ENCODE assay signal across 9 cellular contexts in the genomic region with DNA sequence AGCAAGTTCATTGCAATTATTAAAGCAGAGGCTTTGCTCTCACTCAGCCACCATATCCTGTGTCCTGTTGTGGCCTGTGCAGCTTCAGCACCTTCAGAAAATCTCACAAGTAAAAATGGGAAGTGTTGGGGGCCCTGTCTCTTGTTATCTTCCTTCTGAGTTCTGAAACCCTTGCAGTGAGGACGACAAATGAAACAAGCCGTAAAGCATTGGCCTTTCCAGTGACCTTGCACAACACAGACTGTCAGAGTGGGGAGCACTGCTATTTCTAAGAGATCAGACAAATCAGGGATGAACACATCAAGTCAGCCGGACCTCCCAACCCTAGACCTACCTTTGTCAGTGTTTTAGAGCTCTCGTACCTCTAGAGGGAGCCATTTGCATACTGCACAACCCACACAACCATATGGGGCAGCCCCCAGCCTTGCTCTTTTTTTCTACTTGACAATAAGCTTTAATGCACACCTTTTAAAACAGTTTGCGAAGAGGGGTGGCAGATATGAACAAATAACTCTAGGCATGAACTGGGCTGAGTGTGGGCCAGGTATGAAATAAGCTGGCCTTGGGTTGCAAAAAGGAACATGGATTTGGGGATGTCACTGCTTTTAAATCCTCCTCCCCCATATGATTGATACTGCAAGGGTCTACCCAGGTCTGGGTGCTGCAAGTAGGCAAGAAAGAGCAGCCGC.
DNase-seq lines count a peak whose midpoint lies in the region; ATAC-seq and TF ChIP-seq lines count a peak whose summit lies in the region.
"Had no signal": no experiment of that assay in that cellular context is flagged by ENCODE, and none has a peak within 500 bp of the region (broad histone marks: within the 10 kb centered on the region; RNA-seq: fewer than 3 reads in every experiment).

No MANE protein-coding gene starts in this region.

- no peaks in the 10 kb centered on the region for H3K27me3 ChIP-seq in H7 (ENCODE audit: control insufficient read depth, insufficient read depth, low read length)
- no peaks in the 10 kb centered on the region for H3K27me3 ChIP-seq in adrenal gland
- H3K27me3 ChIP-seq in right cardiac atrium (ENCODE audit: control insufficient read depth, insufficient read depth) = no peaks in the 10 kb centered on the region

- H3K27ac ChIP-seq in adrenal gland (no peak overlapping the region), right cardiac atrium (ENCODE audit: low read length) (no peak overlapping the region)
- H3K27ac ChIP-seq: BLaER1 had no signal

- peak; percentile 21 to 53 (median 31) for TF ChIP-seq CTCF in adrenal gland (IDR thresholded peaks at IDR 0.05)

- intact Hi-C loops in adrenal gland (cut with DNase I) (loop anchor here in 1 of 2 donors (10.0 kb wide), 1 partner anchor 415 kb away; no protein-coding TSS in a partner anchor), right cardiac atrium (cut with DNase I) (loop anchor here in 3 of 4 donors (10.0 kb wide), 3 partner anchors 225 to 435 kb away; a partner anchor contains a TSS), sciatic nerve (cut with DNase I) (loop anchor here (5.0 to 10.0 kb wide), 2 partner anchors 85 to 438 kb away; a partner anchor contains a TSS)

- ATAC-seq in right cardiac atrium = peak; percentile 60 to 65
- peak; percentile 71 for ATAC-seq in sciatic nerve
- no peak for ATAC-seq in HG02678 (IDR thresholded peaks at IDR 0.05; ENCODE audit: unreplicated experiment)

- H3K9me3 ChIP-seq in adrenal gland (replicated peaks in 1 of 3) = no peaks in the 10 kb centered on the region
- H3K9me3 ChIP-seq in right cardiac atrium (ENCODE audit: control insufficient read depth, low read length) = no peaks in the 10 kb centered on the region

- no peaks in the 10 kb centered on the region for H3K36me3 ChIP-seq in H7 (replicated peaks; ENCODE audit: control insufficient read depth, insufficient read depth, low read length)
- no peaks in the 10 kb centered on the region for H3K36me3 ChIP-seq in adrenal gland (replicated peaks in 1 of 2)

- no peaks in the 10 kb centered on the region for H3K4me1 ChIP-seq in adrenal gland (replicated peaks in 1 of 2)
- H3K4me1 ChIP-seq in right cardiac atrium (ENCODE audit: control insufficient read depth, insufficient read depth, low read length) = no peaks in the 10 kb centered on the region

- WGBS in adrenal gland, 4 donors = 55 to 65% (median 58%) methylated on average over 5 to 6 of the region's 6 CpGs
- 58% methylated on average over 6 of the region's 6 CpGs for WGBS in right cardiac atrium

- H3K4me3 ChIP-seq in H7 (ENCODE audit: insufficient read depth, low read depth, low read length) (no peak overlapping the region), adrenal gland (no peak overlapping the region), right cardiac atrium (ENCODE audit: low read length) (no peak overlapping the region)
- H3K4me3 ChIP-seq: BLaER1 had no signal

- DNase-seq in NCI-H1417 (lab: John Stamatoyannopoulos, UW) (peak; percentile 5 to 66 (median 10)), NCI-H1417 treated with DMSO at 0.1 percent for 48 hours (lab: John Stamatoyannopoulos, UW) (no peak), H7 (peak; percentile 84), NCI-H2196 treated with DMSO at 0.1 percent for 48 hours (lab: John Stamatoyannopoulos, UW; ENCODE audit: unreplicated experiment) (peak; percentile 22), adrenal gland (peak in 3 of 7 donors; percentile 21 to 56 (median 26)), right cardiac atrium (no peak), sciatic nerve (ENCODE audit: low spot score) (no peak)

- no peak for TF ChIP-seq POLR2A in adrenal gland (IDR thresholded peaks at IDR 0.05)

Comparison
In these comparisons a context has a peak if more than half of its experiments do, and no peak if none do; other contexts are left out.
1. DNase-seq: peak in NCI-H1417 (3 of 3), H7 (single experiment) and NCI-H2196 treated with DMSO at 0.1 percent for 48 hours (single experiment); none in NCI-H1417 treated with DMSO at 0.1 percent for 48 hours (single experiment), right cardiac atrium (0 of 3) and sciatic nerve (single experiment).